ENCODE assay signal across 1 cellular context in the genomic region with DNA sequence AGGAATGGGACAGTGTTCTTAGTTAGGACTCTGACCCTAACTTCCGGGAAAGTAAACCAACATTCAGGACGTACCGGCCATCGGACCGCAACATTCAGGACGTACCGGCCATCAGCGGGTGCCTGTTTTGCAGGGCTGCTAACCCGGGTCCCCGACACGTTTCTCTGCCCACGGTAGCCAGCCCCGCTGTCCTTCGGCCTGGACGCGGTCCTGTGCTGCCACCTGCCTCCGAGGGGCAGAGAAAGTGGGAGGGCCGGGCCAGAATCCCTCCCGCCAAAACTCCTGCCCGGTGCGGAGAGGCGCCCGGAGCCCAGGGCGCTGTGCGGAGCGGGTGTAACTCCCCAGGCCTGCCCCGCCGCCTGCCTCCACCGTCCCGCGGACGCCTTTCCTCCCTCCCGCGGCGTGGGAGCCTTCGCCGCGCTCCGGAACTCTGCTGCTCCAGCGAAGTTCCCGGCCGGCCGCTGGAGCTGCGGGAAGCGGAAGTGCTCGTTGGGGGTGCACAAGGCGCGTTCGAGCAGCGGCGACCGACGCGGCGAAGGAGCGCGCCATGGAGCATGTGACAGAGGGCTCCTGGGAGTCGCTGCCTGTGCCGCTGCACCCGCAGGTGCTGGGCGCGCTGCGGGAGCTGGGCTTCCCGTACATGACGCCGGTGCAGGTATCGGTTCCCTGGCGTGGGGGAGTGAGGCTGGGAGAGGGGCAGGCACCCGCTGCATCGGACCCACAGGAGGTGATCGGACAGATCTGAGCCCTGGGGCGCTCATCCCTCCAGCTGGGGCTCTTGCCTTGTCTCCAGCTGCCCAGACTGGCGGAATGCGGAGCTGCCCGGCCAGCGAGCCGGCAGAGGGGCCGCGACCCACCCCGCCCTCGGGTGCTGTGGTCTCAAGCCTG.
A peak's percentile ranks its signal among the peaks of the same experiment; 100 is the strongest.
TF ChIP-seq lines count a peak whose summit lies in the region.

A gene with protein sequence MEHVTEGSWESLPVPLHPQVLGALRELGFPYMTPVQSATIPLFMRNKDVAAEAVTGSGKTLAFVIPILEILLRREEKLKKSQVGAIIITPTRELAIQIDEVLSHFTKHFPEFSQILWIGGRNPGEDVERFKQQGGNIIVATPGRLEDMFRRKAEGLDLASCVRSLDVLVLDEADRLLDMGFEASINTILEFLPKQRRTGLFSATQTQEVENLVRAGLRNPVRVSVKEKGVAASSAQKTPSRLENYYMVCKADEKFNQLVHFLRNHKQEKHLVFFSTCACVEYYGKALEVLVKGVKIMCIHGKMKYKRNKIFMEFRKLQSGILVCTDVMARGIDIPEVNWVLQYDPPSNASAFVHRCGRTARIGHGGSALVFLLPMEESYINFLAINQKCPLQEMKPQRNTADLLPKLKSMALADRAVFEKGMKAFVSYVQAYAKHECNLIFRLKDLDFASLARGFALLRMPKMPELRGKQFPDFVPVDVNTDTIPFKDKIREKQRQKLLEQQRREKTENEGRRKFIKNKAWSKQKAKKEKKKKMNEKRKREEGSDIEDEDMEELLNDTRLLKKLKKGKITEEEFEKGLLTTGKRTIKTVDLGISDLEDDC (plus strand): TSS at position 498 of the 888 bp plus-strand sequence. CDS start 50 bp downstream, at position 548.

TF ChIP-seq in HEK293, 187 proteins besides CTCF, POLR2A, EP300 and RAD21 (continued from another document and continues in another):
- TF ChIP-seq, protein P1, sequence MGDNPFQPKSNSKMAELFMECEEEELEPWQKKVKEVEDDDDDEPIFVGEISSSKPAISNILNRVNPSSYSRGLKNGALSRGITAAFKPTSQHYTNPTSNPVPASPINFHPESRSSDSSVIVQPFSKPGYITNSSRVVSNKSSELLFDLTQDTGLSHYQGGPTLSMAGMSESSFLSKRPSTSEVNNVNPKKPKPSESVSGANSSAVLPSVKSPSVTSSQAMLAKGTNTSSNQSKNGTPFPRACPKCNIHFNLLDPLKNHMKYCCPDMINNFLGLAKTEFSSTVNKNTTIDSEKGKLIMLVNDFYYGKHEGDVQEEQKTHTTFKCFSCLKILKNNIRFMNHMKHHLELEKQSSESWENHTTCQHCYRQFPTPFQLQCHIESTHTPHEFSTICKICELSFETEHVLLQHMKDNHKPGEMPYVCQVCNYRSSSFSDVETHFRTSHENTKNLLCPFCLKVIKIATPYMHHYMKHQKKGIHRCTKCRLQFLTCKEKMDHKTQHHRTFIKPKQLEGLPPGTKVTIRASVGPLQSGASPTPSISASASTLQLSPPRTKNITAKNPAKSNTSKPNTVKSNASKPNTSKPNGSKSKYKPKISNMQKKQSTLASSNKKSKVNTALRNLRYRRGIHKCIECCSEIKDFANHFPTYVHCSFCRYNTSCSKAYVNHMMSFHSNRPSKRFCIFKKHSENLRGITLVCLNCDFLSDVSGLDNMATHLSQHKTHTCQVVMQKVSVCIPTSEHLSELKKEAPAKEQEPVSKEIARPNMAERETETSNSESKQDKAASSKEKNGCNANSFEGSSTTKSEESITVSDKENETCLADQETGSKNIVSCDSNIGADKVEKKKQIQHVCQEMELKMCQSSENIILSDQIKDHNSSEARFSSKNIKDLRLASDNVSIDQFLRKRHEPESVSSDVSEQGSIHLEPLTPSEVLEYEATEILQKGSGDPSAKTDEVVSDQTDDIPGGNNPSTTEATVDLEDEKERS (tag by site-specific recombination; IDR thresholded peaks at IDR 0.05): no peak; the same call in 1 of the 2 replicates
- TF ChIP-seq ZNF366 (tag by site-specific recombination; conservative IDR thresholded peaks at IDR 0.05) (peak; percentile 58; the same call in 1 of the 2 replicates), ZXDB (tag by site-specific recombination; IDR thresholded peaks at IDR 0.05) (peak; percentile 97), KLF8 (tag by site-specific recombination; IDR thresholded peaks at IDR 0.05) (peak; percentile 96), ZBTB48 (tag by site-specific recombination; IDR thresholded peaks at IDR 0.05) (peak; percentile 65; the same call in 1 of the 2 replicates), ZNF184 (tag by site-specific recombination; IDR thresholded peaks at IDR 0.05) (0 out of 2 replicates have a peak, but pooled peaks have one; percentile 51), ZNF596 (tag by site-specific recombination; IDR thresholded peaks at IDR 0.05) (no peak), ZNF549 (tag by site-specific recombination; IDR thresholded peaks at IDR 0.05) (no peak), ZNF571 (tag by site-specific recombination; IDR thresholded peaks at IDR 0.05) (no peak), HOXC10 (CRISPR knock-in tag; IDR thresholded peaks at IDR 0.05) (0 out of 2 replicates have a peak, but pooled peaks have one; percentile 49), ZNF701 (tag by site-specific recombination; IDR thresholded peaks at IDR 0.05) (no peak), ZNF174 (tag by site-specific recombination; IDR thresholded peaks at IDR 0.05) (no peak), ZNF501 (tag by site-specific recombination; IDR thresholded peaks at IDR 0.05) (peak; percentile 100), SP2 (tag by site-specific recombination; IDR thresholded peaks at IDR 0.05) (peak; percentile 88), ZBTB26 (tag by site-specific recombination; optimal IDR thresholded peaks at IDR 0.05) (peak; percentile 99), PRDM10 (tag by site-specific recombination; IDR thresholded peaks at IDR 0.05) (peak; percentile 70; the same call in 1 of the 2 replicates), ZNF266 (tag by site-specific recombination; IDR thresholded peaks at IDR 0.05; ENCODE audit: low read depth) (no peak), ZNF639 (tag by site-specific recombination; IDR thresholded peaks at IDR 0.05) (peak; percentile 99), ZNF335 (tag by site-specific recombination; conservative IDR thresholded peaks at IDR 0.05) (peak; percentile 89), ZNF274 (IDR thresholded peaks at IDR 0.05; ENCODE audit: low read length) (no peak), ZNF274 (tag by site-specific recombination; IDR thresholded peaks at IDR 0.05; ENCODE audit: borderline replicate concordance) (no peak), ZSCAN23 (tag by site-specific recombination; IDR thresholded peaks at IDR 0.05) (peak; percentile 91; the same call in 1 of the 2 replicates), BCL11B (tag by site-specific recombination; IDR thresholded peaks at IDR 0.05; ENCODE audit: low read depth) (no peak), ZNF112 (tag by site-specific recombination; IDR thresholded peaks at IDR 0.05) (no peak), ZNF776 (tag by site-specific recombination; IDR thresholded peaks at IDR 0.05; ENCODE audit: borderline replicate concordance) (peak; percentile 91; the same call in 1 of the 2 replicates), SP7 (tag by site-specific recombination; IDR thresholded peaks at IDR 0.05) (peak; percentile 96), ZNF398 (tag by site-specific recombination; IDR thresholded peaks at IDR 0.05) (peak; percentile 57; the same call in 1 of the 2 replicates), ZNF133 (tag by site-specific recombination; IDR thresholded peaks at IDR 0.05) (no peak)
- TF ChIP-seq, protein P2, sequence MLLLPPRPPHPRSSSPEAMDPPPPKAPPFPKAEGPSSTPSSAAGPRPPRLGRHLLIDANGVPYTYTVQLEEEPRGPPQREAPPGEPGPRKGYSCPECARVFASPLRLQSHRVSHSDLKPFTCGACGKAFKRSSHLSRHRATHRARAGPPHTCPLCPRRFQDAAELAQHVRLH (tag by site-specific recombination; IDR thresholded peaks at IDR 0.05): peak; percentile 95
- TF ChIP-seq, protein P3, sequence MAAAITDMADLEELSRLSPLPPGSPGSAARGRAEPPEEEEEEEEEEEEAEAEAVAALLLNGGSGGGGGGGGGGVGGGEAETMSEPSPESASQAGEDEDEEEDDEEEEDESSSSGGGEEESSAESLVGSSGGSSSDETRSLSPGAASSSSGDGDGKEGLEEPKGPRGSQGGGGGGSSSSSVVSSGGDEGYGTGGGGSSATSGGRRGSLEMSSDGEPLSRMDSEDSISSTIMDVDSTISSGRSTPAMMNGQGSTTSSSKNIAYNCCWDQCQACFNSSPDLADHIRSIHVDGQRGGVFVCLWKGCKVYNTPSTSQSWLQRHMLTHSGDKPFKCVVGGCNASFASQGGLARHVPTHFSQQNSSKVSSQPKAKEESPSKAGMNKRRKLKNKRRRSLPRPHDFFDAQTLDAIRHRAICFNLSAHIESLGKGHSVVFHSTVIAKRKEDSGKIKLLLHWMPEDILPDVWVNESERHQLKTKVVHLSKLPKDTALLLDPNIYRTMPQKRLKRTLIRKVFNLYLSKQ (tag by site-specific recombination; IDR thresholded peaks at IDR 0.05; ENCODE audit: borderline replicate concordance): peak; percentile 82
- TF ChIP-seq, protein P4, sequence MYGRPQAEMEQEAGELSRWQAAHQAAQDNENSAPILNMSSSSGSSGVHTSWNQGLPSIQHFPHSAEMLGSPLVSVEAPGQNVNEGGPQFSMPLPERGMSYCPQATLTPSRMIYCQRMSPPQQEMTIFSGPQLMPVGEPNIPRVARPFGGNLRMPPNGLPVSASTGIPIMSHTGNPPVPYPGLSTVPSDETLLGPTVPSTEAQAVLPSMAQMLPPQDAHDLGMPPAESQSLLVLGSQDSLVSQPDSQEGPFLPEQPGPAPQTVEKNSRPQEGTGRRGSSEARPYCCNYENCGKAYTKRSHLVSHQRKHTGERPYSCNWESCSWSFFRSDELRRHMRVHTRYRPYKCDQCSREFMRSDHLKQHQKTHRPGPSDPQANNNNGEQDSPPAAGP (tag by site-specific recombination; IDR thresholded peaks at IDR 0.05): peak; percentile 99
- TF ChIP-seq, protein P5, sequence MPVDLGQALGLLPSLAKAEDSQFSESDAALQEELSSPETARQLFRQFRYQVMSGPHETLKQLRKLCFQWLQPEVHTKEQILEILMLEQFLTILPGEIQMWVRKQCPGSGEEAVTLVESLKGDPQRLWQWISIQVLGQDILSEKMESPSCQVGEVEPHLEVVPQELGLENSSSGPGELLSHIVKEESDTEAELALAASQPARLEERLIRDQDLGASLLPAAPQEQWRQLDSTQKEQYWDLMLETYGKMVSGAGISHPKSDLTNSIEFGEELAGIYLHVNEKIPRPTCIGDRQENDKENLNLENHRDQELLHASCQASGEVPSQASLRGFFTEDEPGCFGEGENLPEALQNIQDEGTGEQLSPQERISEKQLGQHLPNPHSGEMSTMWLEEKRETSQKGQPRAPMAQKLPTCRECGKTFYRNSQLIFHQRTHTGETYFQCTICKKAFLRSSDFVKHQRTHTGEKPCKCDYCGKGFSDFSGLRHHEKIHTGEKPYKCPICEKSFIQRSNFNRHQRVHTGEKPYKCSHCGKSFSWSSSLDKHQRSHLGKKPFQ (tag by site-specific recombination; IDR thresholded peaks at IDR 0.05): peak; percentile 33; the same call in 1 of the 2 replicates
